ENCODE assay signal across 9 cellular contexts in the genomic region with DNA sequence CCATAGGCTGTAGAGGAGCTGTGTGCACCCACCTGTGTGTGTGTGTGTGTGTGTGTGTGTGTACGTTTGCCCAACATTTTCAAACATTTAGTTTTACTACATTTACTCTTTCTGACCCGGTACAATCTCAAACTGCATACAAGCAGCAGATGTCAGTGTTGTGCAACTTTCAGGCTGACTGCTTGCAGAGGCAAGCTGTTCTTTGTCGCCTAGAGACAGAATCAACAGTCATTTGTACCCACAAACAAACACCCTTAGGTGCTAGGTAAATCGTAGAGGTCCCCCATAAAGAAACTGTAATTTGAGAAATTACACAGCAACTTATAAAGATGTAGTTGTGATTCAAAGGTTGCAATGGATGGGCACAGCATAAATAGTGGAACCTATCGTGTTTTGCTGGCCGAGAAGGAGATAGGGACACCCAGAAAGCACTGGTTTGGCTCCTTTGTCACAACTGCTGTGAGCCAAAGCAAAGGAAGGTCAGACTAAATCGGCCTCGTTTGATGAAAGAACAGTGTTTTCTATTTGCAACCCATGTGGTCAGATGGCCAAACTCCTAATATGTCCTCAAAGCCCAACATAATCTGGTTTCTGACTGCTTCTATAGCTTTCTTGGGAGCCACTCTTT.
DNase-seq lines count a peak whose midpoint lies in the region; ATAC-seq and TF ChIP-seq lines count a peak whose summit lies in the region.
"Had no signal": no experiment of that assay in that cellular context is flagged by ENCODE, and none has a peak within 500 bp of the region (broad histone marks: within the 10 kb centered on the region; RNA-seq: fewer than 3 reads in every experiment).

No MANE protein-coding gene starts in this region.

- no peaks in the 10 kb centered on the region for H3K4me1 ChIP-seq in adipocyte (ENCODE audit: control insufficient read depth, insufficient read depth, low read length)
- H3K4me1 ChIP-seq in tibial nerve = no peaks in the 10 kb centered on the region

- H3K4me3 Mint-ChIP-seq in activated naive CD8-positive, alpha-beta T cell treated with anti-CD3 and anti-CD28 coated beads, Interleukin-2, amount 50 U/mL, for 24 hours = no peak overlapping the region

- 29 to 31% methylated on average over 8 of the region's 8 CpGs for WGBS in tibial nerve, 2 donors

- no peaks in the 10 kb centered on the region for H3K36me3 ChIP-seq in adipocyte (ENCODE audit: control insufficient read depth, insufficient read depth, low read length, severe bottlenecking)
- H3K36me3 ChIP-seq in tibial nerve = no peaks in the 10 kb centered on the region

- H3K27ac Mint-ChIP-seq in activated naive CD8-positive, alpha-beta T cell treated with anti-CD3 and anti-CD28 coated beads, Interleukin-2, amount 50 U/mL, for 24 hours = no peak overlapping the region

- DNase-seq in Ammon's horn (ENCODE audit: low spot score) (peak; percentile 87), NCI-H1092 (lab: John Stamatoyannopoulos, UW) (peak; percentile 54), adipocyte (ENCODE audit: low read depth) (peak; percentile 37), kidney glomerular epithelial cell (lab: John Stamatoyannopoulos, UW) (peak; percentile 32), tibial nerve (ENCODE audit: low spot score in 2 of 2) (no peak)
- DNase-seq in activated naive CD8-positive, alpha-beta T cell treated with anti-CD3 and anti-CD28 coated beads, Interleukin-2, amount 50 U/mL, for 24 hours = no peak
- DNase-seq in activated effector memory CD4-positive, alpha-beta T cell treated with Interleukin-2 at 50 U/mL for 16 hours = no peak

- H3K4me1 Mint-ChIP-seq in activated naive CD8-positive, alpha-beta T cell treated with anti-CD3 and anti-CD28 coated beads, Interleukin-2, amount 50 U/mL, for 24 hours = no peaks in the 10 kb centered on the region

- peaks cover 4% of the 10 kb centered on the region for H3K9me3 Mint-ChIP-seq in activated naive CD8-positive, alpha-beta T cell treated with anti-CD3 and anti-CD28 coated beads, Interleukin-2, amount 50 U/mL, for 24 hours

- H3K4me3 ChIP-seq in adipocyte (ENCODE audit: low read length) (no peak overlapping the region), tibial nerve (no peak overlapping the region)
- H3K4me3 ChIP-seq: SK-N-MC had no signal

- H3K27ac ChIP-seq in tibial nerve = no peak overlapping the region
- H3K27ac ChIP-seq: SK-N-MC had no signal

- peaks cover 3% of the 10 kb centered on the region for H3K27me3 Mint-ChIP-seq in activated naive CD8-positive, alpha-beta T cell treated with anti-CD3 and anti-CD28 coated beads, Interleukin-2, amount 50 U/mL, for 24 hours

- TF ChIP-seq POLR2A in tibial nerve (IDR thresholded peaks at IDR 0.05) = no peak

- H3K9ac ChIP-seq in adipocyte (ENCODE audit: low read length) = no peak overlapping the region

- no peaks in the 10 kb centered on the region for H3K36me3 Mint-ChIP-seq in activated naive CD8-positive, alpha-beta T cell treated with anti-CD3 and anti-CD28 coated beads, Interleukin-2, amount 50 U/mL, for 24 hours (ENCODE audit: low read depth)

- no peak for TF ChIP-seq EP300 in tibial nerve (IDR thresholded peaks at IDR 0.05)

- H3K9me3 ChIP-seq in adipocyte (ENCODE audit: control insufficient read depth, low read length) (no peaks in the 10 kb centered on the region), tibial nerve (peaks cover 0 to 8% (median 0%) of the 10 kb centered on the region in 4 donors)

- H3K27me3 ChIP-seq in adipocyte (replicated peaks; ENCODE audit: control insufficient read depth, insufficient read depth, low read length) (peaks cover 1% of the 10 kb centered on the region), tibial nerve (no peaks in the 10 kb centered on the region)

- TF ChIP-seq CTCF in tibial nerve (IDR thresholded peaks at IDR 0.05) = peak in 1 of 5 experiments; percentile 13

- ATAC-seq in activated naive CD8-positive, alpha-beta T cell treated with anti-CD3 and anti-CD28 coated beads, Interleukin-2, amount 50 U/mL, for 24 hours = no peak
- no peak for ATAC-seq in GM18858 (IDR thresholded peaks at IDR 0.05; ENCODE audit: unreplicated experiment)

Comparison
In these comparisons a context has a peak if more than half of its experiments do, and no peak if none do; other contexts are left out.
1. DNase-seq: peak in Ammon's horn (single experiment), NCI-H1092 (single experiment), adipocyte (single experiment) and kidney glomerular epithelial cell (single experiment); none in activated naive CD8-positive, alpha-beta T cell treated with anti-CD3 and anti-CD28 coated beads, Interleukin-2, amount 50 U/mL, for 24 hours (single experiment), activated effector memory CD4-positive, alpha-beta T cell treated with Interleukin-2 at 50 U/mL for 16 hours (single experiment) and tibial nerve (0 of 2).